ENCODE assay signal across 15 cellular contexts in the genomic region with DNA sequence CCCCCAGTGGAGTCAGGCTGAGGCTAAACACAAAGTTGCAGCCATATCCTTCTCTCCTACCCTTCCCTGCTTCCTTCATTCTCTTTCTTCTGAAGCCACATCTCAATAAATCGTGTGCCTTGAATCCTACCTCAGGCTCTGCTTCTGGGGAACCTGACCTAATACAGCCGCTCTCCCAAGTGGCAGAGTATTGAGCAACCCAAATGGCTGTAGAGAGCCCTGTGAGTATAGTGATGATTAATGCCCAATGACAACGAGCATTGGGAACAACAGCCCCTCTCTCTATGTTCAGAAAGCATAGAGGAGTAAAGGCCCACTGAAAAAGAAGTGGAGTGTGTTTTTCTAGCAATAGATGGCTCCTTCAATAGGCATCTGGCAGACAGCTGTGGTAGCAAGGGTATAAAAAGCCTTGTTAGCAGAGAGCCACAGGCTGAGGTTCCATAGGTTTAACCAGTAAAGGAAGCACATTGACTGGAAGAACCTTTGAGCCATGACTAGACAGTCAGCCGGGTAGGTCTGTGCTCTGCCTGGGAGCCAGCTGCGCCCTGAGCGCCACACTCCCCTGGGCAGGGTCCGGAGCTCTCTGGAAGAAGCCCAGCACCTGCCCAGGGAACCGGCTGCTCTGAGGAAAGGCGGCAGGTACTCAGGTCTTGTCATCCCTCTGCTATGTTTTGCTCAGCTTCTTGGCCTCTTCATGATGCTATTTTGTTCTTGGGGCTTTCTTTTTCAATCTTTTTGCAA. TPM values are rescaled to one million over a fixed set of nuclear protein-coding genes. Genes with fewer than 3 reads are reported as not detected.
DNase-seq lines count a peak whose midpoint lies in the region; ATAC-seq and TF ChIP-seq lines count a peak whose summit lies in the region.
"Had no signal": no experiment of that assay in that cellular context is flagged by ENCODE, and none has a peak within 500 bp of the region (broad histone marks: within the 10 kb centered on the region; RNA-seq: fewer than 3 reads in every experiment).

No MANE protein-coding gene starts in this region.

- ATAC-seq in Right ventricle myocardium inferior = no peak
- ATAC-seq in heart right ventricle = no peak
- no peak for ATAC-seq in GM18519 (IDR thresholded peaks at IDR 0.05; ENCODE audit: low FRiP score, unreplicated experiment)
- ATAC-seq: A549, GM12878 had no signal

- H3K27me3 ChIP-seq in heart right ventricle = no peaks in the 10 kb centered on the region
- H3K27me3 ChIP-seq: SJCRH30 had no signal

- DNase-seq in Right ventricle myocardium inferior (ENCODE audit: missing footprints) = peak; percentile 7
- no peak for DNase-seq in heart right ventricle
- peak; percentile 45 for DNase-seq in iris pigment epithelial cell (ENCODE audit: low read depth)
- no peak for DNase-seq in stimulated activated naive CD4-positive, alpha-beta T cell treated with Interleukin-2 at 50 U/mL for 16 hours (lab: John Stamatoyannopoulos, UW)
- DNase-seq in SIG-M5 (lab: John Stamatoyannopoulos, UW) = no peak
- DNase-seq: Caco-2, H9, NCI-H1930, NCI-H510A treated with DMSO at 0.1 percent for 48 hours, SJCRH30 had no signal

- no peaks in the 10 kb centered on the region for H3K9me3 ChIP-seq in heart right ventricle
- H3K9me3 ChIP-seq: A549, Caco-2, SJCRH30 had no signal

- WGBS in heart right ventricle, 2 donors = 92 to 95% methylated on average over 9 of the region's 9 CpGs

- H3K4me3 ChIP-seq in heart right ventricle = no peak overlapping the region
- H3K4me3 ChIP-seq: A549, GM12878, SJCRH30 had no signal

- no peak for TF ChIP-seq CTCF in heart right ventricle (IDR thresholded peaks at IDR 0.05)

- H3K27ac ChIP-seq in heart right ventricle (no peak overlapping the region), angular gyrus (ENCODE audit: low read depth, low read length) (peak overlapping the region; percentile 51), temporal lobe (ENCODE audit: low read depth, low read length) (peak overlapping the region; percentile 40)
- H3K27ac ChIP-seq: A549, SJCRH30 had no signal

- H3K36me3 ChIP-seq in heart right ventricle = no peaks in the 10 kb centered on the region
- H3K36me3 ChIP-seq: SJCRH30 had no signal

- intact Hi-C loops in Right ventricle myocardium inferior (cut with DNase I) (no loop called here), heart right ventricle (cut with DNase I) (loop anchor here in 2 of 10 donors (5.0 to 10.0 kb wide), 2 partner anchors 637 to 664 kb away; no protein-coding TSS in a partner anchor)

- peaks cover 0 to 18% (median 0%) of the 10 kb centered on the region in 9 donors for H3K4me1 ChIP-seq in heart right ventricle
- H3K4me1 ChIP-seq: Caco-2 had no signal

RNA-seq across cellular contexts. Expression of a gene that starts 22.6 kb away (rescaled TPM):
- total RNA-seq in Right ventricle myocardium inferior (308 TPM), heart right ventricle (100 to 1,000 TPM; 246 to 415 (median 324) TPM), temporal lobe (137 TPM)
- 100 to 1,000 TPM in 1 of 2 donors, 10 to 100 TPM in 1; 82.9 to 240 TPM for polyA plus RNA-seq in heart right ventricle

RNA-seq across cellular contexts. Expression of a gene that starts 54.8 kb away (rescaled TPM):
- total RNA-seq in Right ventricle myocardium inferior (90.6 TPM), heart right ventricle (100 to 1,000 TPM in 1 of 10 donors, 10 to 100 TPM in 9; 73.5 to 113 (median 83.9) TPM), temporal lobe (44.7 TPM)
- polyA plus RNA-seq in heart right ventricle = 10 to 100 TPM; 17.9 to 52.3 TPM

Comparison
In these comparisons a context has a peak if more than half of its experiments do, and no peak if none do; other contexts are left out.
1. DNase-seq: peak in Right ventricle myocardium inferior (single experiment) and iris pigment epithelial cell (single experiment); none in heart right ventricle (0 of 2), stimulated activated naive CD4-positive, alpha-beta T cell treated with Interleukin-2 at 50 U/mL for 16 hours (single experiment) and SIG-M5 (single experiment).
2. H3K27ac ChIP-seq: peak in angular gyrus (single experiment) and temporal lobe (single experiment); none in heart right ventricle (0 of 10).